In genomic region chr11:60363542-60364525, GRCh38 we compare ENCODE assay signal across 9 cellular contexts. TPM values are rescaled to one million over a fixed set of nuclear protein-coding genes. Genes with fewer than 3 reads are reported as not detected.
A peak's percentile ranks its signal among the peaks of the same experiment; 100 is the strongest.
DNase-seq lines count a peak whose midpoint lies in the region; ATAC-seq and TF ChIP-seq lines count a peak whose summit lies in the region.
"Had no signal": no experiment of that assay in that cellular context is flagged by ENCODE, and none has a peak within 500 bp of the region (broad histone marks: within the 10 kb centered on the region; RNA-seq: fewer than 3 reads in every experiment).

No MANE protein-coding gene starts in this region.

- peak; percentile 58 to 71 for ATAC-seq in CD4-positive, CD25-positive, alpha-beta regulatory T cell (ENCODE audit: low read depth in 2 of 2)
- peak; percentile 59 for ATAC-seq in GM19395 (IDR thresholded peaks at IDR 0.05; ENCODE audit: unreplicated experiment)
- peak; percentile 39 for ATAC-seq in activated CD8-positive, alpha-beta memory T cell treated with anti-CD3 and anti-CD28 coated beads, Interleukin-2, amount 10 ng/mL, durations not matched to agents 7 days and 5 days

- no peak overlapping the region for H3K4me3 Mint-ChIP-seq in CD4-positive, CD25-positive, alpha-beta regulatory T cell
- H3K4me3 Mint-ChIP-seq in activated CD8-positive, alpha-beta memory T cell treated with anti-CD3 and anti-CD28 coated beads, Interleukin-2, amount 10 ng/mL, durations not matched to agents 7 days and 5 days: no peak overlapping the region
- H3K4me3 Mint-ChIP-seq: T-helper 1 cell treated with Interleukin-12 subunit alpha and Interleukin-12 subunit beta and Interleukin-4 antibody, amounts not matched to agents 30 μg/mL and 1 μg/mL, for 36 hours had no signal

- no peak overlapping the region for H3K27ac ChIP-seq in CD4-positive, CD25-positive, alpha-beta regulatory T cell (ENCODE audit: insufficient read depth, low read length, poor library complexity, severe bottlenecking)

- peaks cover 15% of the 10 kb centered on the region for H3K27me3 Mint-ChIP-seq in CD4-positive, CD25-positive, alpha-beta regulatory T cell
- peaks cover 41% of the 10 kb centered on the region for H3K27me3 Mint-ChIP-seq in activated CD8-positive, alpha-beta memory T cell treated with anti-CD3 and anti-CD28 coated beads, Interleukin-2, amount 10 ng/mL, durations not matched to agents 7 days and 5 days

- H3K4me1 ChIP-seq in CD4-positive, CD25-positive, alpha-beta regulatory T cell (ENCODE audit: control insufficient read depth, insufficient read depth, low read length, poor library complexity, severe bottlenecking): no peaks in the 10 kb centered on the region

- H3K27me3 ChIP-seq in CD4-positive, CD25-positive, alpha-beta regulatory T cell (ENCODE audit: control insufficient read depth, insufficient read depth, low read length): peaks cover 7% of the 10 kb centered on the region

- no peaks in the 10 kb centered on the region for H3K9me3 ChIP-seq in CD4-positive, CD25-positive, alpha-beta regulatory T cell (ENCODE audit: control insufficient read depth in 2 of 2, low read length in 2 of 2)

- H3K27ac Mint-ChIP-seq in CD4-positive, CD25-positive, alpha-beta regulatory T cell: no peak overlapping the region
- H3K27ac Mint-ChIP-seq in activated CD8-positive, alpha-beta memory T cell treated with anti-CD3 and anti-CD28 coated beads, Interleukin-2, amount 10 ng/mL, durations not matched to agents 7 days and 5 days: no peak overlapping the region
- H3K27ac Mint-ChIP-seq: T-helper 1 cell treated with Interleukin-12 subunit alpha and Interleukin-12 subunit beta and Interleukin-4 antibody, amounts not matched to agents 30 μg/mL and 1 μg/mL, for 36 hours had no signal

- no peaks in the 10 kb centered on the region for H3K4me1 Mint-ChIP-seq in CD4-positive, CD25-positive, alpha-beta regulatory T cell
- H3K4me1 Mint-ChIP-seq in activated CD8-positive, alpha-beta memory T cell treated with anti-CD3 and anti-CD28 coated beads, Interleukin-2, amount 10 ng/mL, durations not matched to agents 7 days and 5 days: no peaks in the 10 kb centered on the region

- no peaks in the 10 kb centered on the region for H3K36me3 Mint-ChIP-seq in CD4-positive, CD25-positive, alpha-beta regulatory T cell
- H3K36me3 Mint-ChIP-seq in activated CD8-positive, alpha-beta memory T cell treated with anti-CD3 and anti-CD28 coated beads, Interleukin-2, amount 10 ng/mL, durations not matched to agents 7 days and 5 days: no peaks in the 10 kb centered on the region

- no peaks in the 10 kb centered on the region for H3K36me3 ChIP-seq in CD4-positive, CD25-positive, alpha-beta regulatory T cell (ENCODE audit: control insufficient read depth, insufficient read depth, low read length)

- CTCF ChIA-PET in activated CD8-positive, alpha-beta memory T cell treated with anti-CD3 and anti-CD28 coated beads, Interleukin-2, amount 10 ng/mL, durations not matched to agents 7 days and 5 days (lab: Charles Lee): interaction anchor here (0.9 to 4.8 kb wide), 19 partner anchors 8 to 269 kb away, joined by 3 to 26 read pairs (median 4); no protein-coding TSS in a partner anchor

- no peak overlapping the region for H3K4me3 ChIP-seq in CD4-positive, CD25-positive, alpha-beta regulatory T cell (ENCODE audit: low read depth, low read length)
- H3K4me3 ChIP-seq in epithelial cell of esophagus (ENCODE audit: low read length): no peak overlapping the region

- H3K9me3 Mint-ChIP-seq in CD4-positive, CD25-positive, alpha-beta regulatory T cell: peaks cover 0 to 3% (median 0%) of the 10 kb centered on the region in 7 donors
- no peaks in the 10 kb centered on the region for H3K9me3 Mint-ChIP-seq in activated CD8-positive, alpha-beta memory T cell treated with anti-CD3 and anti-CD28 coated beads, Interleukin-2, amount 10 ng/mL, durations not matched to agents 7 days and 5 days (ENCODE audit: low read depth)
- H3K9me3 Mint-ChIP-seq: T-helper 1 cell treated with Interleukin-12 subunit alpha and Interleukin-12 subunit beta and Interleukin-4 antibody, amounts not matched to agents 30 μg/mL and 1 μg/mL, for 36 hours had no signal

- TF ChIP-seq CTCF in epithelial cell of esophagus (IDR thresholded peaks at IDR 0.05; ENCODE audit: insufficient read depth, low read depth, low read length, missing control alignments): peak; percentile 81

- peak; percentile 28 to 60 (median 39) for DNase-seq in CD4-positive, CD25-positive, alpha-beta regulatory T cell
- peak; percentile 95 for DNase-seq in HT-29 (ENCODE audit: low spot score)
- DNase-seq in NOMO-1 treated with dmso at 0.1 percent for 144 hours (lab: John Stamatoyannopoulos, UW; ENCODE audit: unreplicated experiment): peak; percentile 69
- peak; percentile 66 for DNase-seq in activated CD8-positive, alpha-beta memory T cell treated with anti-CD3 and anti-CD28 coated beads, Interleukin-2, amount 10 ng/mL, durations not matched to agents 7 days and 5 days
- peak; percentile 59 for DNase-seq in epithelial cell of esophagus (ENCODE audit: low read depth)
- peak; percentile 76 for DNase-seq in myocyte (ENCODE audit: low read depth)
- DNase-seq in stimulated activated naive CD4-positive, alpha-beta T cell (lab: John Stamatoyannopoulos, UW): peak in 4 of 6 experiments; percentile 2 to 49 (median 38)

RNA-seq across cellular contexts. Expression of gene MS4A7, which starts 14.5 kb away (rescaled TPM):
- 0.86 TPM for total RNA-seq in CD4-positive, CD25-positive, alpha-beta regulatory T cell
- polyA plus RNA-seq in CD4-positive, CD25-positive, alpha-beta regulatory T cell: under 1 TPM in 2 of 4 donors, not detected in 2; 0.40 to 0.83 TPM
- not detected in 2 replicates for total RNA-seq in HT-29 (2014; rRNA removed; shearing (Covaris generic))
- total RNA-seq in activated CD8-positive, alpha-beta memory T cell treated with anti-CD3 and anti-CD28 coated beads, Interleukin-2, amount 10 ng/mL, durations not matched to agents 7 days and 5 days: not detected
- total RNA-seq in myocyte: not detected in 2 replicates
- not detected for polyA plus RNA-seq in myocyte (2012)

RNA-seq across cellular contexts. Expression of gene MS4A14, which starts 32.4 kb away (rescaled TPM):
- total RNA-seq in CD4-positive, CD25-positive, alpha-beta regulatory T cell: not detected
- not detected for polyA plus RNA-seq in CD4-positive, CD25-positive, alpha-beta regulatory T cell
- total RNA-seq in HT-29 (2014; rRNA removed; shearing (Covaris generic)): not detected in 2 replicates
- not detected for total RNA-seq in activated CD8-positive, alpha-beta memory T cell treated with anti-CD3 and anti-CD28 coated beads, Interleukin-2, amount 10 ng/mL, durations not matched to agents 7 days and 5 days
- total RNA-seq in myocyte: not detected in 2 replicates
- polyA plus RNA-seq in myocyte (2012): not detected

RNA-seq across cellular contexts. Expression of gene MS4A6E, which starts 36.8 kb away (rescaled TPM):
- not detected for total RNA-seq in CD4-positive, CD25-positive, alpha-beta regulatory T cell
- not detected for polyA plus RNA-seq in CD4-positive, CD25-positive, alpha-beta regulatory T cell
- not detected in 2 replicates for total RNA-seq in HT-29 (2014; rRNA removed; shearing (Covaris generic))
- not detected for total RNA-seq in activated CD8-positive, alpha-beta memory T cell treated with anti-CD3 and anti-CD28 coated beads, Interleukin-2, amount 10 ng/mL, durations not matched to agents 7 days and 5 days
- not detected in 2 replicates for total RNA-seq in myocyte
- polyA plus RNA-seq in myocyte (2012): not detected

Comparison
In these comparisons a context has a peak if more than half of its experiments do, and no peak if none do; other contexts are left out.
1. DNase-seq: peak in every context shown above with its lines; median percentile 95 in HT-29; 76 in myocyte; 69 in NOMO-1 treated with dmso at 0.1 percent for 144 hours; 66 in activated CD8-positive, alpha-beta memory T cell treated with anti-CD3 and anti-CD28 coated beads, Interleukin-2, amount 10 ng/mL, durations not matched to agents 7 days and 5 days; 59 in epithelial cell of esophagus; 39 in CD4-positive, CD25-positive, alpha-beta regulatory T cell; 38 in stimulated activated naive CD4-positive, alpha-beta T cell.